In the genomic region with DNA sequence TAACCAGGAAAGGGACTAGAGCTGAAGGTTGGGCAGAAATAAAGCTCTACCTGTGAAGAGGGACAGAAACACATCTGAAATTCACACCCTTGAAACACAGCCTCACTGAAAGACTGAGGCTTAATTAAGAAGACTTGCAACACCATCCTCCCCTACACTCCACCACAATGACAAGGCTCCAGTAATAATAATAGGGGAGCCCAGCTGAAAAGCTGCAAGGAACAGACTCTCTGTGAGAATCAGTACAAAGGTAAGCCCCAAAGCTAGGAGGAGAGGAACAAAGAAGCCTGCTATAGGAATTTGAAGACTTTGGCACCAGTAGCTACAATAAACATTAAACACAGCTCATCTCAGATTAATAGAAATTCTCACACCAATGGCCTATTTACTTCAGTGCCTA, we compare ENCODE assay signal across 21 cellular contexts.
"Had no signal": no experiment of that assay in that cellular context is flagged by ENCODE, and none has a peak within 500 bp of the region (broad histone marks: within the 10 kb centered on the region; RNA-seq: fewer than 3 reads in every experiment).

No MANE protein-coding gene starts in this region.

- H3K4me1 ChIP-seq: heart left ventricle, psoas muscle, spleen, testis, tibial nerve, upper lobe of right lung had no signal

- H3K4me3 Mint-ChIP-seq: naive B cell; stimulated activated naive B cell treated with anti-CD40 and anti-IgM and Interleukin-4, amounts not matched to agents 10 μg/mL and 1 μg/mL and 100 μg/mL, for 72 hours; stimulated activated naive CD8-positive, alpha-beta T cell treated with anti-CD3 and anti-CD28 coated beads, Interleukin-15, amount 100 ng/mL, for 72 hours had no signal

- H3K27ac ChIP-seq: coronary artery, heart left ventricle, psoas muscle, right lobe of liver, spleen, testis, tibial nerve, upper lobe of right lung had no signal

- H3K36me3 Mint-ChIP-seq: naive B cell; stimulated activated naive B cell treated with anti-CD40 and anti-IgM and Interleukin-4, amounts not matched to agents 10 μg/mL and 1 μg/mL and 100 μg/mL, for 72 hours had no signal

- DNase-seq: central memory CD4-positive, alpha-beta T cell; effector CD4-positive, alpha-beta T cell; foreskin melanocyte; heart left ventricle; hippocampal formation; islet precursor cell; naive B cell; psoas muscle; retina; right lobe of liver; spleen; stimulated activated CD4-positive, alpha-beta T cell treated with anti-CD3 and anti-CD28 coated beads, Interleukin-15, amount 100 ng/mL, for 24 hours; stimulated activated CD4-positive, alpha-beta T cell treated with anti-CD3 and anti-CD28 coated beads, Interleukin-1b, Interleukin-23, amount 100 ng/mL, for 48 hours; stimulated activated CD4-positive, alpha-beta T cell treated with anti-CD3 and anti-CD28 coated beads, Interleukin-4, amount 100 ng/mL, for 24 hours; stimulated activated naive B cell treated with anti-CD40 and anti-IgM and Interleukin-4, amounts not matched to agents 10 μg/mL and 1 μg/mL and 100 μg/mL, for 72 hours; stimulated activated naive CD8-positive, alpha-beta T cell treated with anti-CD3 and anti-CD28 coated beads, Interleukin-15, amount 100 ng/mL, for 72 hours; testis; upper lobe of right lung had no signal

- H3K27me3 Mint-ChIP-seq: stimulated activated naive CD8-positive, alpha-beta T cell treated with anti-CD3 and anti-CD28 coated beads, Interleukin-15, amount 100 ng/mL, for 72 hours had no signal

- H3K27ac Mint-ChIP-seq: naive B cell; stimulated activated naive B cell treated with anti-CD40 and anti-IgM and Interleukin-4, amounts not matched to agents 10 μg/mL and 1 μg/mL and 100 μg/mL, for 72 hours; stimulated activated naive CD8-positive, alpha-beta T cell treated with anti-CD3 and anti-CD28 coated beads, Interleukin-15, amount 100 ng/mL, for 72 hours had no signal

- H3K4me3 ChIP-seq: coronary artery, heart left ventricle, psoas muscle, right lobe of liver, spleen, testis, tibial nerve, upper lobe of right lung had no signal

- H3K36me3 ChIP-seq: heart left ventricle, right lobe of liver, spleen, tibial nerve, upper lobe of right lung had no signal

- H3K9me3 ChIP-seq: psoas muscle, right lobe of liver, testis, tibial nerve, upper lobe of right lung had no signal

- H3K4me1 Mint-ChIP-seq: naive B cell; stimulated activated naive B cell treated with anti-CD40 and anti-IgM and Interleukin-4, amounts not matched to agents 10 μg/mL and 1 μg/mL and 100 μg/mL, for 72 hours; stimulated activated naive CD8-positive, alpha-beta T cell treated with anti-CD3 and anti-CD28 coated beads, Interleukin-15, amount 100 ng/mL, for 72 hours had no signal

- H3K27me3 ChIP-seq: heart left ventricle, right lobe of liver, testis, tibial nerve, upper lobe of right lung had no signal

- ATAC-seq: heart left ventricle; left lobe of liver; psoas muscle; right lobe of liver; stimulated activated naive B cell treated with anti-CD40 and anti-IgM and Interleukin-4, amounts not matched to agents 10 μg/mL and 1 μg/mL and 100 μg/mL, for 72 hours; stimulated activated naive CD8-positive, alpha-beta T cell treated with anti-CD3 and anti-CD28 coated beads, Interleukin-15, amount 100 ng/mL, for 72 hours; upper lobe of right lung had no signal
